8 cellular contexts compared by ENCODE assay signal in the genomic region with DNA sequence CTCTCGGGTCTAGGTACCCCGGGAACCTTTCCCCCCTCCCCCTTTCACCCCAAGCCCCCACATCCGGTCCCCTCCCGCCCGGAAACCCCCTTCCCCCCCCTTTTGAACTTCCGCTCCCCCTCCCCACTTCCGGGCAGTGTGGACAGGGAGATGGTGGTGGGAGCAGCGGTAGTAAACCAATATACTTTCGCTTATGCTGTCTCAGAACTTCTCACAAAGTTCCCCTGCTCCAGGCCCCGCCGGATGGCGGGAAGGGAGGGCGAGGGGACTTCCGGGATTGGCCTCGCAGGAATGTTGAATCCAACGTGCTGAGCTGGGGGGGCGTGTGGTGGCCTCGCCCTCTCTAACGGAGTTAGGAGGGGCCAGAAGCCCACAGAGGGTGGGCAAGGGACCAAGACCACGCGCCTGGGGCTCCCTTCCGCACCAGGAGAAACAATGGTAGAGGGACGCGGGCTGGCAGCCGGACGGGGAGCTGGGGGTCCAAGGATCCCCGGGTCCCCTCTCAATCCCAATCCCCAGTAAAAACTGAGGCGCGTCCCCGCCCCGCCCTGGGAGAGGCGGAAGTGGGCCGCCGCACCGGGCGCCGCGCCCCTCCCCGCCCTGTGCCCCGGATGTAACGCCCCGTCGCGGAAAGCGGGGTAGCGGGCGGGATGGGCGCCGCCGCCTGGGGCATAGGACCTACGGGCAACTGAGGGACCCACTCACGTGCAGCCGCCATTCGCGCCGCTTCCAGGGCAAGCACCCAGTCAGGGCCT.
DNase-seq lines count a peak whose midpoint lies in the region; ATAC-seq and TF ChIP-seq lines count a peak whose summit lies in the region.

No MANE protein-coding gene starts in this region.

- H3K9ac ChIP-seq in muscle layer of colon (ENCODE audit: low read length), result peak overlapping the region; percentile 86

- no peaks in the 10 kb centered on the region for H3K27me3 ChIP-seq in muscle layer of colon (ENCODE audit: control insufficient read depth in 1 of 2, insufficient read depth in 2 of 2, low read length in 2 of 2)

- no peaks in the 10 kb centered on the region for H3K9me3 ChIP-seq in muscle layer of colon (ENCODE audit: low read length)

- peaks cover 42% of the 10 kb centered on the region for H3K36me3 ChIP-seq in muscle layer of colon (ENCODE audit: insufficient read depth, low read length)

- H3K4me3 ChIP-seq in AG10803 (ENCODE audit: low read length) (peak overlapping the region; percentile 97), muscle layer of colon (ENCODE audit: low read depth in 1 of 2, low read length in 2 of 2) (peak overlapping the region; percentile 72 to 95)

- peak overlapping the region; percentile 100 for H3K27ac ChIP-seq in muscle layer of colon (ENCODE audit: low read depth, low read length)
- peak overlapping the region; percentile 96 for H3K27ac ChIP-seq in substantia nigra (ENCODE audit: low read depth, low read length, poor library complexity, severe bottlenecking)

- ATAC-seq in GM19455 (IDR thresholded peaks at IDR 0.05; ENCODE audit: unreplicated experiment) (peak; percentile 9), GM19452 (IDR thresholded peaks at IDR 0.05; ENCODE audit: unreplicated experiment) (no peak)

- H3K4me1 ChIP-seq in muscle layer of colon (ENCODE audit: insufficient read depth, low read length), result peaks cover 52% of the 10 kb centered on the region

- DNase-seq in AG10803 (ENCODE audit: low read depth) (peak; percentile 40), NOMO-1 treated with DMSO at 0.1 percent for 48 hours (lab: John Stamatoyannopoulos, UW; ENCODE audit: unreplicated experiment) (peak; percentile 33), activated T-cell treated with anti-CD3 and anti-CD28 coated beads for 4 hours (peak; percentile 45), epidermal melanocyte (ENCODE audit: insufficient read length, low spot score) (peak; percentile 21), substantia nigra (lab: John Stamatoyannopoulos, UW) (peak in 25 of 49 donors; percentile 21 to 69 (median 50))

- no peak for TF ChIP-seq CTCF in AG10803 (conservative IDR thresholded peaks at IDR 0.05; ENCODE audit: low read length)
